Comparison of ENCODE assay signal across 8 cellular contexts in genomic region chr2:17754773-17755425, GRCh38. TPM values are rescaled to one million over a fixed set of nuclear protein-coding genes. Genes with fewer than 3 reads are reported as not detected.
DNase-seq lines count a peak whose midpoint lies in the region; ATAC-seq and TF ChIP-seq lines count a peak whose summit lies in the region.

No MANE protein-coding gene starts in this region.

- CTCF ChIA-PET in activated naive CD4-positive, alpha-beta T cell treated with anti-CD3 and anti-CD28 coated beads, Interleukin-2, amount 10 ng/mL, durations not matched to agents 7 days and 5 days (lab: Charles Lee), result interaction anchor here (1.7 to 2.0 kb wide), 2 partner anchors 35 kb away, joined by 5 to 7 read pairs; no protein-coding TSS in a partner anchor
- CTCF ChIA-PET in T-cell (lab: Charles Lee), result no interaction called here

- peak overlapping the region; percentile 97 for H3K27ac Mint-ChIP-seq in activated naive CD4-positive, alpha-beta T cell treated with anti-CD3 and anti-CD28 coated beads, Interleukin-2, amount 10 ng/mL, durations not matched to agents 7 days and 5 days
- H3K27ac Mint-ChIP-seq in T-cell (peak overlapping the region; percentile 95 to 98), glutamatergic neuron (ENCODE audit: unreplicated experiment) (peak overlapping the region; percentile 99)

- no peaks in the 10 kb centered on the region for H3K27me3 Mint-ChIP-seq in activated naive CD4-positive, alpha-beta T cell treated with anti-CD3 and anti-CD28 coated beads, Interleukin-2, amount 10 ng/mL, durations not matched to agents 7 days and 5 days
- H3K27me3 Mint-ChIP-seq in T-cell, result no peaks in the 10 kb centered on the region
- peaks cover 3% of the 10 kb centered on the region for H3K27me3 Mint-ChIP-seq in glutamatergic neuron (ENCODE audit: unreplicated experiment)

- no peaks in the 10 kb centered on the region for H3K9me3 ChIP-seq in stomach

- H3K36me3 Mint-ChIP-seq in activated naive CD4-positive, alpha-beta T cell treated with anti-CD3 and anti-CD28 coated beads, Interleukin-2, amount 10 ng/mL, durations not matched to agents 7 days and 5 days, result peaks cover 12% of the 10 kb centered on the region
- no peaks in the 10 kb centered on the region for H3K36me3 Mint-ChIP-seq in T-cell
- no peaks in the 10 kb centered on the region for H3K36me3 Mint-ChIP-seq in glutamatergic neuron (ENCODE audit: unreplicated experiment)

- no peak for TF ChIP-seq CTCF in glutamatergic neuron (IDR thresholded peaks at IDR 0.05; ENCODE audit: partially characterized antibody, unreplicated experiment)
- TF ChIP-seq CTCF in stomach (IDR thresholded peaks at IDR 0.05), result no peak

- peaks cover 4 to 43% (median 22%) of the 10 kb centered on the region in 4 donors for H3K4me1 ChIP-seq in stomach

- intact Hi-C loops in stomach (cut with DNase I; ENCODE audit: low total_unique reads), result no loop called here

- H3K4me3 Mint-ChIP-seq in activated naive CD4-positive, alpha-beta T cell treated with anti-CD3 and anti-CD28 coated beads, Interleukin-2, amount 10 ng/mL, durations not matched to agents 7 days and 5 days, result peak overlapping the region; percentile 82
- H3K4me3 Mint-ChIP-seq in T-cell (peak overlapping the region; percentile 84 to 92 (median 89)), glutamatergic neuron (ENCODE audit: unreplicated experiment) (peak overlapping the region; percentile 97)

- peak overlapping the region in 4 of 5 donors; percentile 95 to 97 (median 97) for H3K27ac ChIP-seq in stomach

- no peaks in the 10 kb centered on the region for H3K36me3 ChIP-seq in stomach

- peaks cover 62% of the 10 kb centered on the region for H3K4me1 Mint-ChIP-seq in activated naive CD4-positive, alpha-beta T cell treated with anti-CD3 and anti-CD28 coated beads, Interleukin-2, amount 10 ng/mL, durations not matched to agents 7 days and 5 days
- H3K4me1 Mint-ChIP-seq in T-cell, result peaks cover 29 to 33% (median 29%) of the 10 kb centered on the region in 3 donors
- H3K4me1 Mint-ChIP-seq in glutamatergic neuron (ENCODE audit: low read depth, unreplicated experiment), result peaks cover 15% of the 10 kb centered on the region

- TF ChIP-seq EP300 in stomach (IDR thresholded peaks at IDR 0.05), result no peak

- peak overlapping the region; percentile 87 to 98 (median 92) for H3K4me3 ChIP-seq in stomach

- H3K9me3 Mint-ChIP-seq in activated naive CD4-positive, alpha-beta T cell treated with anti-CD3 and anti-CD28 coated beads, Interleukin-2, amount 10 ng/mL, durations not matched to agents 7 days and 5 days, result no peaks in the 10 kb centered on the region
- H3K9me3 Mint-ChIP-seq in T-cell (no peaks in the 10 kb centered on the region), glutamatergic neuron (ENCODE audit: unreplicated experiment) (peaks cover 7% of the 10 kb centered on the region)

- no peaks in the 10 kb centered on the region for H3K27me3 ChIP-seq in stomach

- DNase-seq in activated naive CD4-positive, alpha-beta T cell treated with anti-CD3 and anti-CD28 coated beads, Interleukin-2, amount 10 ng/mL, durations not matched to agents 7 days and 5 days, result no peak
- DNase-seq in activated naive CD4-positive, alpha-beta T cell (lab: John Stamatoyannopoulos, UW), result no peak
- peak in 1 of 34 experiments; percentile 3 for DNase-seq in T-cell
- no peak for DNase-seq in glutamatergic neuron
- no peak for DNase-seq in stomach
- no peak for DNase-seq in stimulated activated CD8-positive, alpha-beta memory T cell treated with anti-CD3 and anti-CD28 coated beads, Interleukin-4, amount 100 ng/mL, for 48 hours
- DNase-seq in HuH-7 (ENCODE audit: low spot score), result no peak

- ATAC-seq in T-cell (replicated peaks in 1 of 4), result no peak
- no peak for ATAC-seq in HG03442 (IDR thresholded peaks at IDR 0.05; ENCODE audit: unreplicated experiment)

- TF ChIP-seq POLR2A in stomach (IDR thresholded peaks at IDR 0.05), result no peak

- POLR2A ChIA-PET in T-cell (lab: Charles Lee), result no interaction called here

- 18 to 23% (median 20%) methylated on average over 8 of the region's 8 CpGs for WGBS in stomach, 5 donors

RNA-seq across cellular contexts. Expression of gene GEN1, which starts 1.0 kb away (rescaled TPM):
- total RNA-seq in T-cell, result 1 to 10 TPM; 7.6 to 9.2 (median 7.7) TPM
- total RNA-seq in glutamatergic neuron (ENCODE audit: unreplicated experiment), result 44.4 TPM
- 10 to 100 TPM in 3 of 5 donors, 1 to 10 TPM in 1, under 1 TPM in 1; 0.58 to 65.2 (median 10.3) TPM for total RNA-seq in stomach
- 1 to 10 TPM in 2 of 3 donors, under 1 TPM in 1; 0.81 to 7.3 (median 1.4) TPM for polyA plus RNA-seq in stomach

RNA-seq across cellular contexts. Expression of gene SMC6, which starts 1.3 kb away (rescaled TPM):
- total RNA-seq in T-cell (10 to 100 TPM; 14.1 to 22.8 (median 18.1) TPM), glutamatergic neuron (ENCODE audit: unreplicated experiment) (61.4 TPM), stomach (10 to 100 TPM in 4 of 5 donors, 1 to 10 TPM in 1; 8.8 to 67.4 (median 38.9) TPM)
- 1 to 10 TPM; 3.3 to 9.3 (median 4.1) TPM for polyA plus RNA-seq in stomach
